1 cellular context compared by ENCODE assay signal in genomic region chr6:119034827-119035458, GRCh38.
TF ChIP-seq lines count a peak whose summit lies in the region.

No MANE protein-coding gene starts in this region.

TF ChIP-seq in H1, 55 proteins besides CTCF, POLR2A, EP300 and RAD21 (continued from another document):
- TF ChIP-seq SIX5 (IDR thresholded peaks at IDR 0.05; ENCODE audit: low read depth, low read length) (no peak), JUN (IDR thresholded peaks at IDR 0.05; ENCODE audit: low read depth, low read length) (no peak), TCF12 (IDR thresholded peaks at IDR 0.05; ENCODE audit: low read depth, low read length) (no peak), E2F6 (IDR thresholded peaks at IDR 0.05) (no peak), CEBPB (IDR thresholded peaks at IDR 0.05; ENCODE audit: low read depth, low read length) (no peak), KDM5A (IDR thresholded peaks at IDR 0.05; ENCODE audit: low read length) (no peak), JUND (IDR thresholded peaks at IDR 0.05; ENCODE audit: low read length) (peak; percentile 27)
TF ChIP-seq in H1: peak in this region for 3.
